Comparison of ENCODE assay signal across 8 cellular contexts in genomic region chr19:47230122-47230920, GRCh38. TPM values are rescaled to one million over a fixed set of nuclear protein-coding genes. Genes with fewer than 3 reads are reported as not detected.
A peak's percentile ranks its signal among the peaks of the same experiment; 100 is the strongest.
DNase-seq lines count a peak whose midpoint lies in the region; ATAC-seq, FAIRE-seq and TF ChIP-seq lines count a peak whose summit lies in the region.

No MANE protein-coding gene starts in this region.

- WGBS in K562 (ENCODE audit: insufficient coverage, low coverage, missing lambda C conversion rate) = 0% methylated on average over 22 of the region's 82 CpGs
- WGBS in small intestine, 3 donors = 0 to 1% (median 0%) methylated on average over 21 to 82 of the region's 82 CpGs

- no peaks in the 10 kb centered on the region for H3K27me3 Mint-ChIP-seq in CD4-positive, alpha-beta memory T cell

- peak in 1 of 2 experiments; percentile 28; a peak in 2 of 4 replicates for TF ChIP-seq RAD21 in K562 (CRISPR knock-in tag; conservative IDR thresholded peaks at IDR 0.05 in 1 of 2, IDR thresholded peaks at IDR 0.05 in 1 of 2)

- intact Hi-C loops in CD4-positive, alpha-beta memory T cell (cut with micrococcal nuclease) = loop anchor here (2.0 kb wide), 1 partner anchor 44 kb away; the partner anchor contains the start of gene INAFM1
- intact Hi-C loops in K562 (cut with micrococcal nuclease) = no loop called here

- peak; percentile 82 to 86 (median 83) for DNase-seq in CD4-positive, alpha-beta memory T cell
- DNase-seq in T-helper 2 cell (peak; percentile 68 to 85 (median 72)), K562 (ENCODE audit: extremely low read depth in 1 of 4, low spot score in 3 of 4) (peak; percentile 84 to 87 (median 84)), small intestine (no peak), GM19240 (ENCODE audit: insufficient read length, low spot score) (no peak)

- H3K36me3 Mint-ChIP-seq in CD4-positive, alpha-beta memory T cell = no peaks in the 10 kb centered on the region

- peaks cover 17% of the 10 kb centered on the region; the same call in 1 of the 2 replicates for H4K20me1 ChIP-seq in K562 (replicated peaks; ENCODE audit: control insufficient read depth, insufficient read depth, low read length)

- no peak for TF ChIP-seq EP300 in K562 (IDR thresholded peaks at IDR 0.05; ENCODE audit: low read length)

- CTCF ChIA-PET in CD4-positive, alpha-beta memory T cell (lab: Charles Lee; ENCODE audit: partially characterized antibody) = interaction anchor here (1.4 to 1.8 kb wide), 2 partner anchors 14 to 20 kb away, joined by 3 to 7 read pairs; no protein-coding TSS in a partner anchor
- CTCF ChIA-PET in K562 (lab: Yijun Ruan, JAX; ENCODE audit: low intra/inter-chr PET ratio) = interaction anchor here (0.6 to 1.1 kb wide), 3 partner anchors 14 to 161 kb away, joined by 3 read pairs; no protein-coding TSS in a partner anchor

- peak overlapping the region; percentile 11 for H2AFZ ChIP-seq in K562 (ENCODE audit: low read depth, low read length)

- H3K4me3 ChIP-seq in CD4-positive, alpha-beta memory T cell (ENCODE audit: low read length in 2 of 2) = peak overlapping the region; percentile 33 to 85
- H3K4me3 ChIP-seq in K562 (peak overlapping the region; percentile 100), iPS-20b (ENCODE audit: low read length) (peak overlapping the region; percentile 78), small intestine (ENCODE audit: low read depth in 1 of 2, low read length in 2 of 2) (peak overlapping the region; percentile 77 to 93)

- H3K4me1 ChIP-seq in CD4-positive, alpha-beta memory T cell (ENCODE audit: insufficient read depth, low read length) = peaks cover 57% of the 10 kb centered on the region
- peaks cover 25 to 71% of the 10 kb centered on the region in 2 experiments for H3K4me1 ChIP-seq in K562 (replicated peaks in 1 of 2; ENCODE audit: control insufficient read depth in 2 of 2, insufficient read depth in 2 of 2, low read length in 2 of 2)
- peaks cover 11% of the 10 kb centered on the region; the same call in 1 of the 2 replicates for H3K4me1 ChIP-seq in iPS-20b (ENCODE audit: insufficient read depth, low read length)
- H3K4me1 ChIP-seq in small intestine (ENCODE audit: control insufficient read depth in 2 of 2, insufficient read depth in 1 of 2, low read depth in 1 of 2, low read length in 1 of 2) = peaks cover 7% of the 10 kb centered on the region in 2 donors

- TF ChIP-seq CTCF in K562 (IDR thresholded peaks at IDR 0.05 in 2 of 3, conservative IDR thresholded peaks at IDR 0.05 in 1 of 3; ENCODE audit: insufficient read depth in 2 of 3, low read depth in 1 of 3, low read length in 3 of 3) = peak; percentile 66 to 78 (median 66)

- no peaks in the 10 kb centered on the region for H3K9me3 ChIP-seq in CD4-positive, alpha-beta memory T cell (ENCODE audit: control insufficient read depth in 1 of 2, low read length in 2 of 2)
- H3K9me3 ChIP-seq in K562 (replicated peaks; ENCODE audit: control insufficient read depth, insufficient read depth, low read depth, low read length) (no peaks in the 10 kb centered on the region), iPS-20b (ENCODE audit: insufficient read depth, low read depth, low read length) (no peaks in the 10 kb centered on the region), small intestine (ENCODE audit: control insufficient read depth, low read depth) (no peaks in the 10 kb centered on the region)

- H3K9me1 ChIP-seq in K562 (ENCODE audit: control insufficient read depth, insufficient read depth, low read length) = no peaks in the 10 kb centered on the region

- BruUV-seq in K562 (replicated peaks; lab: Mats Ljungman, UMichigan) = no TSS peak

- peaks cover 47% of the 10 kb centered on the region for H3K79me2 ChIP-seq in K562 (ENCODE audit: control insufficient read depth, insufficient read depth, low read length)

- peak overlapping the region; percentile 76 for H3K27ac ChIP-seq in CD4-positive, alpha-beta memory T cell (ENCODE audit: low read depth, low read length)
- H3K27ac ChIP-seq in K562 (ENCODE audit: extremely low read depth, low read depth, low read length) = peak overlapping the region; percentile 93
- H3K27ac ChIP-seq in iPS-20b (ENCODE audit: low read length) = no peak overlapping the region
- peak overlapping the region in 1 of 2 donors; percentile 74 for H3K27ac ChIP-seq in small intestine (ENCODE audit: low read depth in 1 of 2, low read length in 1 of 2)

- POLR2A ChIA-PET in CD4-positive, alpha-beta memory T cell (lab: Charles Lee; ENCODE audit: partially characterized antibody) = interaction anchor here (0.8 to 6.3 kb wide), 6 partner anchors 8 to 54 kb away, joined by 3 to 156 read pairs (median 7); partner anchors contain the start of gene INAFM1
- POLR2A ChIA-PET in K562 (lab: Yijun Ruan, JAX) = interaction anchor here (1.2 to 4.9 kb wide), 2 partner anchors 14 to 92 kb away, joined by 3 to 112 read pairs; no protein-coding TSS in a partner anchor

- FAIRE-seq in K562 (lab: Jason Lieb, UNC) (no peak), small intestine (lab: Jason Lieb, UNC) (no peak)

- ATAC-seq in HG02759 (IDR thresholded peaks at IDR 0.05; ENCODE audit: unreplicated experiment) (peak; percentile 24), K562 (peak; percentile 2), HG03521 (IDR thresholded peaks at IDR 0.05; ENCODE audit: unreplicated experiment) (no peak)

- H3K4me1 Mint-ChIP-seq in CD4-positive, alpha-beta memory T cell = peaks cover 19 to 38% (median 26%) of the 10 kb centered on the region in 4 donors

- H3K9me3 Mint-ChIP-seq in CD4-positive, alpha-beta memory T cell = no peaks in the 10 kb centered on the region

- H3K27ac Mint-ChIP-seq in CD4-positive, alpha-beta memory T cell = peak overlapping the region in 2 of 7 donors; percentile 3 to 81

- peak overlapping the region; percentile 100 for H3K4me2 ChIP-seq in K562 (ENCODE audit: insufficient read depth, low read length)

- H3K4me3 Mint-ChIP-seq in CD4-positive, alpha-beta memory T cell = peak overlapping the region in 4 of 8 donors; percentile 13 to 71 (median 34)

- H3K9ac ChIP-seq in K562 (ENCODE audit: insufficient read depth in 1 of 2, low read depth in 2 of 2, low read length in 2 of 2) (peak overlapping the region; percentile 87 to 99), iPS-20b (ENCODE audit: low read depth, low read length) (peak overlapping the region; percentile 67; the same call in 1 of the 2 replicates)

- in situ Hi-C loops in K562 (cut with MboI) = no loop called here

- TF ChIP-seq POLR2A in K562 (conservative IDR thresholded peaks at IDR 0.05) = no peak; the same call in 1 of the 2 replicates

- H3K36me3 ChIP-seq in CD4-positive, alpha-beta memory T cell (ENCODE audit: insufficient read depth, low read length) = no peaks in the 10 kb centered on the region
- H3K36me3 ChIP-seq in K562 (ENCODE audit: control insufficient read depth, insufficient read depth, low read length) (peaks cover 5% of the 10 kb centered on the region; the same call in 2 of the 3 replicates), iPS-20b (ENCODE audit: insufficient read depth, low read depth, low read length) (no peaks in the 10 kb centered on the region), small intestine (ENCODE audit: control insufficient read depth in 2 of 2, insufficient read depth in 2 of 2, low read length in 2 of 2) (no peaks in the 10 kb centered on the region)

- no peaks in the 10 kb centered on the region for H3K27me3 ChIP-seq in CD4-positive, alpha-beta memory T cell (ENCODE audit: insufficient read depth, low read length)
- H3K27me3 ChIP-seq in K562 (ENCODE audit: control insufficient read depth in 2 of 2, insufficient read depth in 2 of 2, low read length in 2 of 2) = no peaks in the 10 kb centered on the region; a peak in 1 of 5 replicates
- H3K27me3 ChIP-seq in iPS-20b (ENCODE audit: insufficient read depth, low read length) = peaks cover 14% of the 10 kb centered on the region; the same call in 1 of the 2 replicates
- no peaks in the 10 kb centered on the region for H3K27me3 ChIP-seq in small intestine (ENCODE audit: control insufficient read depth in 2 of 2, insufficient read depth in 2 of 2, low read length in 2 of 2)

RNA-seq across cellular contexts. Expression of gene BBC3, which starts 0.7 kb away (rescaled TPM):
- 10 to 100 TPM; 31.9 to 32.2 TPM for total RNA-seq in CD4-positive, alpha-beta memory T cell
- polyA plus RNA-seq in CD4-positive, alpha-beta memory T cell = 1 to 10 TPM; 3.7 to 8.0 TPM
- total RNA-seq in K562 (2011; cell fraction: chromatin; rRNA removed; ENCODE audit: low replicate concordance) = 13.0 and 34.2 TPM in 2 replicates
- total RNA-seq in K562 (2011; cell fraction: nucleolus; rRNA removed) = 21.8 and 26.8 TPM in 2 replicates
- total RNA-seq in K562 (2011; cell fraction: nucleoplasm; rRNA removed) = 20.2 and 20.6 TPM in 2 replicates
- total RNA-seq in K562 (2014; rRNA removed) (25.2 and 26.9 TPM in 2 replicates), K562 (2014; rRNA removed; fragmentation: Illumina TruSeq; extraction: Trizol) (3.5 and 4.1 TPM in 2 replicates), K562 (2015; rRNA removed; fragmentation: Illumina TruSeq; extraction: Trizol) (5.3 and 5.4 TPM in 2 replicates), K562 (2021) (20.3 and 30.7 TPM in 2 replicates)
- polyA plus RNA-seq in K562 (2011; rRNA removed) (4.8 and 4.9 TPM in 2 replicates), K562 (2014; fragmentation: Illumina TruSeq; extraction: Trizol) (2.0 and 11.7 TPM in 2 replicates), K562 (2014; fragmentation: Nextera tagmentation; extraction: Ambion mirVana) (under 1 TPM; 0.15 to 0.32 TPM), K562 (2014; rRNA removed) (21.6 and 22.5 TPM in 2 replicates), small intestine (1 to 10 TPM; 3.1 to 9.3 (median 5.4) TPM)
- polyA plus RNA-seq in K562 (2011; cell fraction: cytosol; rRNA removed) = 5.7 and 20.0 TPM in 2 replicates
- polyA plus RNA-seq in K562 (2011; cell fraction: nucleus; rRNA removed) = 8.9 and 16.4 TPM in 2 replicates
- polyA plus RNA-seq in K562 (2012) = 8.9 and 29.3 TPM in 2 replicates
- polyA minus RNA-seq in K562 (2011; rRNA and poly(A)+ RNA removed) = 1.6 and 2.1 TPM in 2 replicates
- polyA minus RNA-seq in K562 (2011; cell fraction: cytosol; rRNA and poly(A)+ RNA removed) = 6.3 and 11.0 TPM in 2 replicates
- 4.8 and 6.2 TPM in 2 replicates for polyA minus RNA-seq in K562 (2011; cell fraction: nucleus; rRNA and poly(A)+ RNA removed)

RNA-seq across cellular contexts. Expression of gene CCDC9, which starts 26.0 kb away (rescaled TPM):
- total RNA-seq in CD4-positive, alpha-beta memory T cell = 10 to 100 TPM; 39.5 to 40.4 TPM
- polyA plus RNA-seq in CD4-positive, alpha-beta memory T cell = 10 to 100 TPM in 1 of 2 donors, 1 to 10 TPM in 1; 4.6 to 11.9 TPM
- total RNA-seq in K562 (2011; cell fraction: chromatin; rRNA removed; ENCODE audit: low replicate concordance) = 54.9 and 69.2 TPM in 2 replicates
- total RNA-seq in K562 (2011; cell fraction: nucleolus; rRNA removed) = 24.3 and 34.5 TPM in 2 replicates
- total RNA-seq in K562 (2011; cell fraction: nucleoplasm; rRNA removed) = 42.7 and 46.5 TPM in 2 replicates
- total RNA-seq in K562 (2014; rRNA removed) (21.1 and 22.7 TPM in 2 replicates), K562 (2014; rRNA removed; fragmentation: Illumina TruSeq; extraction: Trizol) (5.5 and 6.5 TPM in 2 replicates), K562 (2015; rRNA removed; fragmentation: Illumina TruSeq; extraction: Trizol) (8.4 and 9.6 TPM in 2 replicates), K562 (2021) (29.3 and 38.6 TPM in 2 replicates)
- polyA plus RNA-seq in K562 (2011; rRNA removed) (4.8 and 5.3 TPM in 2 replicates), K562 (2014; fragmentation: Illumina TruSeq; extraction: Trizol) (19.5 and 21.6 TPM in 2 replicates), K562 (2014; fragmentation: Nextera tagmentation; extraction: Ambion mirVana) (under 1 TPM; 0.23 to 0.57 TPM), K562 (2014; rRNA removed) (27.9 and 31.8 TPM in 2 replicates), small intestine (10 to 100 TPM; 12.1 to 23.0 (median 22.2) TPM)
- 4.1 and 6.6 TPM in 2 replicates for polyA plus RNA-seq in K562 (2011; cell fraction: cytosol; rRNA removed)
- polyA plus RNA-seq in K562 (2011; cell fraction: nucleus; rRNA removed) = 12.1 and 15.2 TPM in 2 replicates
- polyA plus RNA-seq in K562 (2012) = 28.4 and 28.6 TPM in 2 replicates
- 4.5 and 7.2 TPM in 2 replicates for polyA minus RNA-seq in K562 (2011; rRNA and poly(A)+ RNA removed)
- 3.7 and 6.4 TPM in 2 replicates for polyA minus RNA-seq in K562 (2011; cell fraction: cytosol; rRNA and poly(A)+ RNA removed)
- polyA minus RNA-seq in K562 (2011; cell fraction: nucleus; rRNA and poly(A)+ RNA removed) = 4.8 and 7.9 TPM in 2 replicates

RNA-seq across cellular contexts. Expression of gene INAFM1, which starts 44.4 kb away (rescaled TPM):
- total RNA-seq in CD4-positive, alpha-beta memory T cell = 10 to 100 TPM; 15.1 to 16.7 TPM
- polyA plus RNA-seq in CD4-positive, alpha-beta memory T cell = 1 to 10 TPM; 1.8 to 1.9 TPM
- total RNA-seq in K562 (2011; cell fraction: chromatin; rRNA removed; ENCODE audit: low replicate concordance) = 3.9 and 14.1 TPM in 2 replicates
- total RNA-seq in K562 (2011; cell fraction: nucleolus; rRNA removed) = 15.3 and 23.8 TPM in 2 replicates
- total RNA-seq in K562 (2011; cell fraction: nucleoplasm; rRNA removed) = 10.9 and 11.0 TPM in 2 replicates
- total RNA-seq in K562 (2014; rRNA removed) (11.3 and 15.0 TPM in 2 replicates), K562 (2014; rRNA removed; fragmentation: Illumina TruSeq; extraction: Trizol) (0.95 and 1.2 TPM in 2 replicates), K562 (2015; rRNA removed; fragmentation: Illumina TruSeq; extraction: Trizol) (2.1 and 2.3 TPM in 2 replicates), K562 (2021) (26.6 and 30.9 TPM in 2 replicates)
- polyA plus RNA-seq in K562 (2011; rRNA removed) (3.1 and 7.8 TPM in 2 replicates), K562 (2014; fragmentation: Illumina TruSeq; extraction: Trizol) (4.6 and 8.8 TPM in 2 replicates), K562 (2014; fragmentation: Nextera tagmentation; extraction: Ambion mirVana) (under 1 TPM; 0.71 to 0.87 TPM), K562 (2014; rRNA removed) (21.8 and 27.1 TPM in 2 replicates), small intestine (1 to 10 TPM; 5.8 to 6.6 (median 5.9) TPM)
- 7.5 and 28.4 TPM in 2 replicates for polyA plus RNA-seq in K562 (2011; cell fraction: cytosol; rRNA removed)
- polyA plus RNA-seq in K562 (2011; cell fraction: nucleus; rRNA removed) = 10.8 and 17.8 TPM in 2 replicates
- 13.9 and 22.8 TPM in 2 replicates for polyA plus RNA-seq in K562 (2012)
- 0.28 and 0.45 TPM in 2 replicates for polyA minus RNA-seq in K562 (2011; rRNA and poly(A)+ RNA removed)
- polyA minus RNA-seq in K562 (2011; cell fraction: cytosol; rRNA and poly(A)+ RNA removed) = 6.3 and 7.8 TPM in 2 replicates
- polyA minus RNA-seq in K562 (2011; cell fraction: nucleus; rRNA and poly(A)+ RNA removed) = 3.9 and 5.7 TPM in 2 replicates

Comparison
In these comparisons a context has a peak if more than half of its experiments do, and no peak if none do; other contexts are left out.
1. DNase-seq: peak in CD4-positive, alpha-beta memory T cell (5 of 5), T-helper 2 cell (5 of 5) and K562 (4 of 4); none in small intestine (single experiment) and GM19240 (single experiment).
2. Peak in every context shown above with its lines, with median percentiles within 50 percentile points of each other: H3K4me3 ChIP-seq.